Comparison of ENCODE assay signal across 8 cellular contexts in the genomic region with DNA sequence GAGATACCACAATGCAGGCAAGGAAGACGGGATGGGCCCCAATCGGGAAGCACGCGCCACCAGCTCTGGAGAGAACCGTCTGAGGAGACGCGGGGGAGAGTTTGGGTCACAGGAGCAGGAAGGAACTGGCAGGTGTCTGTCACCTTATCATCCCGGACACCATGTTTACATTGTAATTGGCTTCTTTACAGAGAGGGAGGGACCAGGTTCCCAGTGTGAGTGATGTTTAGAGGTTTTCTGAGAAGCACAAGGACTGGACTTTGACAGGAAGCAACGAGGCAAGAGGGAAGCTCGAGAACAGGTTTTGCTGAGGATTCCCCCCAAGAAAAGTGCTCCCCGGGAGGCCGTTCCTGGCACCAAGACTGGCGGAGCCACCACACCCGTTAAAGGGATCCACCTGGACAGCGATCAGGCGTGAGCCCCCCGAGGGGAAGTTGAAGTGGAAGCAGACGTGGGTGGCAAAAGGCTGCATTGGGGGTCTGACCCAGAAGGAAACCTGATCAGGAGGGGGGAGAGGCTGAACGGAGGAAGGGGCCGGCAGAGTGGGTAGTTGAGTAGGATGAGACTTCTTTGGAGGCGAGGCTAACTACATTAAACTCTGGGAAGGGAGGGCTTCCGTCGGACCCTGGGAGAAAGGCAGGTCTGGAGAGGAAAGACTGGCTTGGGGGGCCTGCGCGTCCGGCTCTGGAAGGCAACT. TPM values are rescaled to one million over a fixed set of nuclear protein-coding genes. Genes with fewer than 3 reads are reported as not detected.
DNase-seq lines count a peak whose midpoint lies in the region; ATAC-seq and TF ChIP-seq lines count a peak whose summit lies in the region.

No MANE protein-coding gene starts in this region.

- TF ChIP-seq CTCF in WI38 (IDR thresholded peaks at IDR 0.05; ENCODE audit: low read depth, low read length), result no peak
- TF ChIP-seq CTCF in liver (IDR thresholded peaks at IDR 0.05; ENCODE audit: low read depth, low read length, missing input control), result no peak

- H3K4me3 Mint-ChIP-seq in stimulated activated effector memory CD8-positive, alpha-beta T cell treated with anti-CD3 and anti-CD28 coated beads, Interleukin-12 subunit alpha, Interleukin-12 subunit beta, amount 100 ng/mL, for 72 hours, result peak overlapping the region; percentile 84

- H3K36me3 Mint-ChIP-seq in stimulated activated effector memory CD8-positive, alpha-beta T cell treated with anti-CD3 and anti-CD28 coated beads, Interleukin-12 subunit alpha, Interleukin-12 subunit beta, amount 100 ng/mL, for 72 hours, result peaks cover 26% of the 10 kb centered on the region

- no peaks in the 10 kb centered on the region for H3K9me3 Mint-ChIP-seq in stimulated activated effector memory CD8-positive, alpha-beta T cell treated with anti-CD3 and anti-CD28 coated beads, Interleukin-12 subunit alpha, Interleukin-12 subunit beta, amount 100 ng/mL, for 72 hours

- TF ChIP-seq RAD21 in liver (IDR thresholded peaks at IDR 0.05), result peak in 1 of 2 donors; percentile 13

- H3K27ac ChIP-seq in liver (ENCODE audit: low read depth in 1 of 2, low read length in 2 of 2), result peak overlapping the region; percentile 95 to 96

- no peaks in the 10 kb centered on the region for H3K36me3 ChIP-seq in liver (ENCODE audit: control insufficient read depth in 4 of 4, insufficient read depth in 3 of 4, low read depth in 1 of 4, low read length in 3 of 4)

- no peaks in the 10 kb centered on the region for H3K9me3 ChIP-seq in liver (ENCODE audit: control insufficient read depth in 4 of 4, low read length in 3 of 4)

- peak; percentile 53 for DNase-seq in EL
- peak; percentile 61 for DNase-seq in NCI-H1105 (lab: John Stamatoyannopoulos, UW)
- peak; percentile 48 for DNase-seq in dermis blood vessel endothelial cell
- peak; percentile 14 to 75 for DNase-seq in stimulated activated effector memory CD8-positive, alpha-beta T cell treated with anti-CD3 and anti-CD28 coated beads, Interleukin-12 subunit alpha, Interleukin-12 subunit beta, amount 100 ng/mL, for 72 hours (ENCODE audit: low spot score in 2 of 2)
- no peak for DNase-seq in cortex of kidney (lab: John Stamatoyannopoulos, UW)

- peaks cover 48% of the 10 kb centered on the region for H3K4me1 Mint-ChIP-seq in stimulated activated effector memory CD8-positive, alpha-beta T cell treated with anti-CD3 and anti-CD28 coated beads, Interleukin-12 subunit alpha, Interleukin-12 subunit beta, amount 100 ng/mL, for 72 hours

- peak overlapping the region; percentile 71 to 96 for H3K9ac ChIP-seq in liver (ENCODE audit: low read depth in 1 of 2, low read length in 2 of 2)

- ATAC-seq in GM21786 (IDR thresholded peaks at IDR 0.05; ENCODE audit: unreplicated experiment), result peak; percentile 49
- ATAC-seq in stimulated activated effector memory CD8-positive, alpha-beta T cell treated with anti-CD3 and anti-CD28 coated beads, Interleukin-12 subunit alpha, Interleukin-12 subunit beta, amount 100 ng/mL, for 72 hours, result peak; percentile 58

- peak overlapping the region; percentile 94 for H3K27ac Mint-ChIP-seq in stimulated activated effector memory CD8-positive, alpha-beta T cell treated with anti-CD3 and anti-CD28 coated beads, Interleukin-12 subunit alpha, Interleukin-12 subunit beta, amount 100 ng/mL, for 72 hours

- H3K27me3 ChIP-seq in liver (ENCODE audit: control insufficient read depth in 4 of 4, insufficient read depth in 4 of 4, low read length in 3 of 4), result no peaks in the 10 kb centered on the region

- H3K4me3 ChIP-seq in WI38 (ENCODE audit: low read depth, low read length) (peak overlapping the region; percentile 84), liver (ENCODE audit: low read depth in 1 of 3, low read length in 3 of 3) (peak overlapping the region; percentile 83 to 99 (median 96))

- H3K4me1 ChIP-seq in liver (ENCODE audit: control insufficient read depth in 4 of 4, insufficient read depth in 4 of 4, low read length in 3 of 4), result peaks cover 4 to 36% (median 10%) of the 10 kb centered on the region in 4 donors

- WGBS in liver, result under 1% methylated on average over 26 of the region's 26 CpGs

TF ChIP-seq in liver, 16 proteins besides CTCF, POLR2A, EP300 and RAD21:
- peak in 1 of 2 donors; percentile 20 for TF ChIP-seq JUND (IDR thresholded peaks at IDR 0.05)
- TF ChIP-seq YY1 (IDR thresholded peaks at IDR 0.05), result peak; percentile 71
- peak; percentile 74 for TF ChIP-seq TAF1 (conservative IDR thresholded peaks at IDR 0.05)
- TF ChIP-seq HNF4A (conservative IDR thresholded peaks at IDR 0.05), result peak; percentile 67 to 80
- TF ChIP-seq REST (IDR thresholded peaks at IDR 0.05), result peak; percentile 70
- no peak for TF ChIP-seq ATF3 (IDR thresholded peaks at IDR 0.05)
- TF ChIP-seq MAX (IDR thresholded peaks at IDR 0.05), result peak; percentile 50
- no peak for TF ChIP-seq NR2F2 (IDR thresholded peaks at IDR 0.05)
- TF ChIP-seq FOXA1 (IDR thresholded peaks at IDR 0.05), result peak; percentile 92
- TF ChIP-seq FOXA2 (IDR thresholded peaks at IDR 0.05), result peak; percentile 96
- TF ChIP-seq HNF4G (IDR thresholded peaks at IDR 0.05), result peak; percentile 32
- TF ChIP-seq RXRA (IDR thresholded peaks at IDR 0.05), result peak; percentile 32 to 60
- TF ChIP-seq SP1 (IDR thresholded peaks at IDR 0.05), result peak; percentile 52
- no peak for TF ChIP-seq EGR1 (IDR thresholded peaks at IDR 0.05; ENCODE audit: low read depth in 2 of 2)

RNA-seq across cellular contexts. Expression of gene EPS15, which starts 0.9 kb away (rescaled TPM):
- total RNA-seq in dermis blood vessel endothelial cell (99.9 and 112 TPM in 2 replicates), liver (10 to 100 TPM; 25.3 to 52.1 TPM)
- 10 to 100 TPM in 1 of 2 donors, 1 to 10 TPM in 1; 8.8 to 13.0 TPM for polyA plus RNA-seq in liver
